ENCODE assay signal across 12 cellular contexts in genomic region chrX:107773906-107774435, GRCh38.
DNase-seq lines count a peak whose midpoint lies in the region; ATAC-seq and TF ChIP-seq lines count a peak whose summit lies in the region.
"Had no signal": no experiment of that assay in that cellular context is flagged by ENCODE, and none has a peak within 500 bp of the region (broad histone marks: within the 10 kb centered on the region; RNA-seq: fewer than 3 reads in every experiment).

No MANE protein-coding gene starts in this region.

- TF ChIP-seq CTCF in epithelial cell of esophagus (IDR thresholded peaks at IDR 0.05; ENCODE audit: insufficient read depth, low read depth, low read length, missing control alignments): no peak
- no peak for TF ChIP-seq CTCF in nephron progenitor cell (IDR thresholded peaks at IDR 0.05)
- TF ChIP-seq CTCF in tibial artery (IDR thresholded peaks at IDR 0.05): no peak

- H3K4me3 Mint-ChIP-seq in activated naive CD4-positive, alpha-beta T cell treated with anti-CD3 and anti-CD28 coated beads, Interleukin-2, amount 50 U/mL, for 24 hours: peak overlapping the region; percentile 33
- H3K4me3 Mint-ChIP-seq in nephron progenitor cell: peak overlapping the region; percentile 65

- H3K4me3 ChIP-seq in epithelial cell of esophagus (ENCODE audit: low read length) (peak overlapping the region; percentile 56), tibial artery (peak overlapping the region; percentile 70 to 71)

- intact Hi-C loops in tibial artery (cut with DNase I; ENCODE audit: low total_unique reads): no loop called here

- H3K27me3 ChIP-seq in tibial artery: no peaks in the 10 kb centered on the region

- H3K27ac ChIP-seq in tibial artery: peak overlapping the region in 1 of 2 donors; percentile 94

- peaks cover 19% of the 10 kb centered on the region for H3K4me1 Mint-ChIP-seq in activated naive CD4-positive, alpha-beta T cell treated with anti-CD3 and anti-CD28 coated beads, Interleukin-2, amount 50 U/mL, for 24 hours
- H3K4me1 Mint-ChIP-seq in nephron progenitor cell: peaks cover 31% of the 10 kb centered on the region

- H3K36me3 Mint-ChIP-seq in activated naive CD4-positive, alpha-beta T cell treated with anti-CD3 and anti-CD28 coated beads, Interleukin-2, amount 50 U/mL, for 24 hours: no peaks in the 10 kb centered on the region
- H3K36me3 Mint-ChIP-seq in nephron progenitor cell (ENCODE audit: low read depth): no peaks in the 10 kb centered on the region

- H3K27ac Mint-ChIP-seq in activated naive CD4-positive, alpha-beta T cell treated with anti-CD3 and anti-CD28 coated beads, Interleukin-2, amount 50 U/mL, for 24 hours: no peak overlapping the region
- H3K27ac Mint-ChIP-seq in nephron progenitor cell: no peak overlapping the region

- H3K27me3 Mint-ChIP-seq in activated naive CD4-positive, alpha-beta T cell treated with anti-CD3 and anti-CD28 coated beads, Interleukin-2, amount 50 U/mL, for 24 hours: no peaks in the 10 kb centered on the region
- H3K27me3 Mint-ChIP-seq in nephron progenitor cell (ENCODE audit: low read depth, poor library complexity): peaks cover 41% of the 10 kb centered on the region

- no peaks in the 10 kb centered on the region for H3K9me3 ChIP-seq in tibial artery

- H3K36me3 ChIP-seq in tibial artery: no peaks in the 10 kb centered on the region

- no peak for DNase-seq in activated naive CD4-positive, alpha-beta T cell (lab: John Stamatoyannopoulos, UW)
- DNase-seq in epithelial cell of esophagus (ENCODE audit: low read depth) (peak; percentile 35), nephron progenitor cell (no peak), tibial artery (no peak), T-helper 1 cell (no peak)
- DNase-seq in activated CD4-positive, alpha-beta T cell treated with anti-CD3 and anti-CD28 coated beads for 1 hour: no peak
- DNase-seq: 8988T; activated CD4-positive, alpha-beta T cell treated with anti-CD3 and anti-CD28 coated beads, Interleukin-2, amount 50 U/mL, for 1 hour; activated effector memory CD4-positive, alpha-beta T cell treated with anti-CD3 and anti-CD28 coated beads, Interleukin-2, amount 50 U/mL, for 16 hours; NCI-H2107 had no signal

- H3K4me1 ChIP-seq in tibial artery: peaks cover 0 to 20% (median 7%) of the 10 kb centered on the region in 4 donors

- no peak for ATAC-seq in HG03442 (IDR thresholded peaks at IDR 0.05; ENCODE audit: unreplicated experiment)

- H3K9me3 Mint-ChIP-seq in activated naive CD4-positive, alpha-beta T cell treated with anti-CD3 and anti-CD28 coated beads, Interleukin-2, amount 50 U/mL, for 24 hours: no peaks in the 10 kb centered on the region
- peaks cover 25% of the 10 kb centered on the region for H3K9me3 Mint-ChIP-seq in nephron progenitor cell
